ENCODE assay signal across 16 cellular contexts in the genomic region with DNA sequence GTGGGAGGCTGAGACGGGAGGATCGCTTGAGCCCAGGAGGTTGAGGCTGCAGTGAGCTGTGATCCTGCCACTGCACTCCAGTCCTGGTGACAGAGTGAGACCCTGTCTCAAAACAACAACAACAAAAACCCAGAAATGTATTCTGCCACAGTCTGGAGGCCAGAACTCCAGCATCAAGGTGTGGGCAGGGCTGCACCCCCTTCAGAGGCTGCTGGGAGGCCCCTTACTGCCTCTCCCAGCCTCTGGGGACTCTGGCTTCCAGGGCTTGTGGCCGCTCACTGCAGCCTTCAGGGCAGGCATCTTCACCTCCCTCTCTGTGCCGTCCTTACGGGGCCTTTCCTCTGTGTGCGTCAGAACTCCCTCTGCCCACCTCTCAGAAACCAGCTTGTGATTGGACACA.
DNase-seq lines count a peak whose midpoint lies in the region; ATAC-seq and TF ChIP-seq lines count a peak whose summit lies in the region.
"Had no signal": no experiment of that assay in that cellular context is flagged by ENCODE, and none has a peak within 500 bp of the region (broad histone marks: within the 10 kb centered on the region; RNA-seq: fewer than 3 reads in every experiment).

No MANE protein-coding gene starts in this region.

- H3K36me3 ChIP-seq in BLaER1 = no peaks in the 10 kb centered on the region

- 0 out of 2 replicates have a peak overlapping the region, but pooled peaks have one; percentile 22 for H3K9ac ChIP-seq in BLaER1

- ATAC-seq in foreskin keratinocyte = peak; percentile 24
- no peak for ATAC-seq in GM21515 (IDR thresholded peaks at IDR 0.05; ENCODE audit: unreplicated experiment)
- no peak for ATAC-seq in HG03045 (IDR thresholded peaks at IDR 0.05; ENCODE audit: unreplicated experiment)
- ATAC-seq: naive thymus-derived CD4-positive, alpha-beta T cell had no signal

- DNase-seq in activated CD4-positive, CD25-positive, alpha-beta regulatory T cell treated with anti-CD3 and anti-CD28 coated beads, Interleukin-2, amount 50 U/mL, for 72 hours = peak; percentile 17
- DNase-seq in activated CD4-positive, CD25-positive, alpha-beta regulatory T cell (lab: John Stamatoyannopoulos, UW) = no peak
- DNase-seq in RWPE1 (ENCODE audit: low spot score) (no peak), foreskin keratinocyte (no peak), KBM-7 (no peak)
- DNase-seq: 8988T; activated CD4-positive, alpha-beta T cell treated with anti-CD3 and anti-CD28 coated beads, Interleukin-2, amount 10 ng/mL, durations not matched to agents 7 days and 5 days; MM.1S; NCI-H1694; NCI-H2227 treated with DMSO at 0.1 percent for 48 hours; trophoblast cell had no signal

- in situ Hi-C loops in KBM-7 (cut with MboI; ENCODE audit: low pct_unique_long_range_greater_than_20kb, low sequenced_read_pairs) = no loop called here

- no peaks in the 10 kb centered on the region for H4K20me1 ChIP-seq in BLaER1

- no peak for TF ChIP-seq CTCF in RWPE1 (conservative IDR thresholded peaks at IDR 0.05; ENCODE audit: low read depth)
- TF ChIP-seq CTCF in foreskin keratinocyte (conservative IDR thresholded peaks at IDR 0.05) = no peak

- peak overlapping the region; percentile 75 for H3K4me2 ChIP-seq in BLaER1

- no peak overlapping the region for H3K4me3 ChIP-seq in BLaER1

- H3K27ac ChIP-seq in BLaER1 = peak overlapping the region; percentile 57
- peak overlapping the region; percentile 52 for H3K27ac ChIP-seq in RWPE1
- no peak overlapping the region for H3K27ac ChIP-seq in foreskin keratinocyte
- H3K27ac ChIP-seq: C4-2B had no signal

- POLR2A ChIA-PET in RWPE1 (lab: Yijun Ruan, JAX; ENCODE audit: low non-redundant PET) = no interaction called here

- no peaks in the 10 kb centered on the region for H3K9me3 ChIP-seq in BLaER1

- H3K4me1 ChIP-seq in BLaER1 = peaks cover 54% of the 10 kb centered on the region
- no peaks in the 10 kb centered on the region for H3K4me1 ChIP-seq in foreskin keratinocyte

- CTCF ChIA-PET in RWPE1 (lab: Yijun Ruan, JAX) = interaction anchor here (0.5 to 0.8 kb wide), 2 partner anchors 99 to 127 kb away, joined by 3 to 4 read pairs; no protein-coding TSS in a partner anchor

- no peaks in the 10 kb centered on the region for H3K27me3 ChIP-seq in BLaER1
- no peaks in the 10 kb centered on the region for H3K27me3 ChIP-seq in foreskin keratinocyte
